Comparison of ENCODE assay signal across 1 cellular context in genomic region chrY:20651496-20651895, GRCh38.
TF ChIP-seq lines count a peak whose summit lies in the region.

No MANE protein-coding gene starts in this region.

TF ChIP-seq in HepG2, 621 proteins besides CTCF, POLR2A, EP300 and RAD21 (continued from another document):
- 0 out of 2 replicates have a peak, but pooled peaks have one; percentile 13 for TF ChIP-seq ARID5B (CRISPR knock-in tag; IDR thresholded peaks at IDR 0.05)
- no peak for TF ChIP-seq ESRRA (CRISPR knock-in tag; IDR thresholded peaks at IDR 0.05; ENCODE audit: low read depth)
- TF ChIP-seq ZNF12 (CRISPR knock-in tag; IDR thresholded peaks at IDR 0.05): no peak
- no peak for TF ChIP-seq SOX6 (IDR thresholded peaks at IDR 0.05)
- peak; percentile 69; the same call in 1 of the 2 replicates for TF ChIP-seq SOX6 (CRISPR knock-in tag; IDR thresholded peaks at IDR 0.05)
- no peak for TF ChIP-seq TBP (CRISPR knock-in tag; IDR thresholded peaks at IDR 0.05)
- TF ChIP-seq ZNF615 (CRISPR knock-in tag; IDR thresholded peaks at IDR 0.05; ENCODE audit: borderline replicate concordance): no peak
- TF ChIP-seq FOXO4 (CRISPR knock-in tag; conservative IDR thresholded peaks at IDR 0.05): no peak
- no peak for TF ChIP-seq SOX13 (IDR thresholded peaks at IDR 0.05)
- peak in 1 of 2 experiments; percentile 78; a peak in 2 of 4 replicates for TF ChIP-seq SOX13 (CRISPR knock-in tag; conservative IDR thresholded peaks at IDR 0.05 in 1 of 2, IDR thresholded peaks at IDR 0.05 in 1 of 2)
- no peak for TF ChIP-seq ZHX1 (CRISPR knock-in tag; IDR thresholded peaks at IDR 0.05; ENCODE audit: low read depth)
- TF ChIP-seq SETDB1 (CRISPR knock-in tag; IDR thresholded peaks at IDR 0.05; ENCODE audit: borderline replicate concordance): no peak
- TF ChIP-seq HIVEP1 (CRISPR knock-in tag; IDR thresholded peaks at IDR 0.05): no peak
- TF ChIP-seq THAP11 (CRISPR knock-in tag; IDR thresholded peaks at IDR 0.05): no peak
- peak; percentile 52; the same call in 1 of the 2 replicates for TF ChIP-seq HNF1A (IDR thresholded peaks at IDR 0.05; ENCODE audit: low read depth)
- TF ChIP-seq HNF1A (CRISPR knock-in tag; IDR thresholded peaks at IDR 0.05; ENCODE audit: borderline replicate concordance): peak; percentile 60; the same call in 1 of the 2 replicates
- no peak for TF ChIP-seq ZNF746 (CRISPR knock-in tag; IDR thresholded peaks at IDR 0.05)
- TF ChIP-seq ADNP (CRISPR knock-in tag; IDR thresholded peaks at IDR 0.05): no peak
- TF ChIP-seq RELA (CRISPR knock-in tag; IDR thresholded peaks at IDR 0.05): no peak
- no peak for TF ChIP-seq XRCC5 (optimal IDR thresholded peaks at IDR 0.05; ENCODE audit: low read length)
- TF ChIP-seq EED (CRISPR knock-in tag; IDR thresholded peaks at IDR 0.05): no peak
- TF ChIP-seq CBX2 (IDR thresholded peaks at IDR 0.05; ENCODE audit: low read depth, low read length): no peak
- no peak for TF ChIP-seq CBX2 (CRISPR knock-in tag; IDR thresholded peaks at IDR 0.05; ENCODE audit: low read depth)
- TF ChIP-seq ZNF160 (CRISPR knock-in tag; IDR thresholded peaks at IDR 0.05): no peak
- no peak for TF ChIP-seq HINFP (CRISPR knock-in tag; IDR thresholded peaks at IDR 0.05; ENCODE audit: low read depth)
- no peak for TF ChIP-seq ZNF317 (CRISPR knock-in tag; IDR thresholded peaks at IDR 0.05)
- TF ChIP-seq PATZ1 (CRISPR knock-in tag; IDR thresholded peaks at IDR 0.05): peak; percentile 77
- TF ChIP-seq PTBP1 (IDR thresholded peaks at IDR 0.05; ENCODE audit: low read depth, low read length, poor library complexity, severe bottlenecking): no peak
